In genomic region chr9:73081979-73082657, GRCh38 we compare ENCODE assay signal across 8 cellular contexts.
A peak's percentile ranks its signal among the peaks of the same experiment; 100 is the strongest.
DNase-seq lines count a peak whose midpoint lies in the region; ATAC-seq and TF ChIP-seq lines count a peak whose summit lies in the region.

No MANE protein-coding gene starts in this region.

- intact Hi-C loops in Right ventricle myocardium superior (cut with DNase I), result loop anchor here (5.0 kb wide), 1 partner anchor 225 kb away; no protein-coding TSS in a partner anchor
- intact Hi-C loops in Right ventricle myocardium inferior (cut with DNase I), result loop anchor here (5.0 kb wide), 1 partner anchor 225 kb away; no protein-coding TSS in a partner anchor

- no peaks in the 10 kb centered on the region for H3K9me3 Mint-ChIP-seq in nephron progenitor cell

- H3K4me1 ChIP-seq in Peyer's patch, result peaks cover 0 to 21% (median 0%) of the 10 kb centered on the region in 4 donors

- H3K27ac ChIP-seq in Peyer's patch, result no peak overlapping the region

- no peak overlapping the region for H3K27ac Mint-ChIP-seq in nephron progenitor cell

- H3K36me3 ChIP-seq in Peyer's patch, result no peaks in the 10 kb centered on the region

- no peak overlapping the region for H3K4me3 ChIP-seq in Peyer's patch
- no peak overlapping the region for H3K4me3 ChIP-seq in epithelial cell of esophagus (ENCODE audit: low read length)

- H3K36me3 Mint-ChIP-seq in nephron progenitor cell (ENCODE audit: low read depth), result no peaks in the 10 kb centered on the region

- peak in 5 of 6 experiments; percentile 3 to 74 (median 69) for TF ChIP-seq CTCF in Peyer's patch (IDR thresholded peaks at IDR 0.05)
- peak; percentile 86 for TF ChIP-seq CTCF in epithelial cell of esophagus (IDR thresholded peaks at IDR 0.05; ENCODE audit: insufficient read depth, low read depth, low read length, missing control alignments)
- peak; percentile 78 for TF ChIP-seq CTCF in nephron progenitor cell (IDR thresholded peaks at IDR 0.05)

- DNase-seq in Right ventricle myocardium superior (no peak), Right ventricle myocardium inferior (ENCODE audit: missing footprints) (no peak), HPDE6-E6E7 (ENCODE audit: extremely low spot score) (peak; percentile 29), Peyer's patch (no peak), epithelial cell of esophagus (ENCODE audit: low read depth) (peak; percentile 57), nephron progenitor cell (peak; percentile 17), T-helper 9 cell (no peak)
- no peak for DNase-seq in effector CD8-positive, alpha-beta T cell (lab: John Stamatoyannopoulos, UW)

- ATAC-seq in Right ventricle myocardium superior (ENCODE audit: poor library complexity) (peak; percentile 63), Right ventricle myocardium inferior (no peak)

- H3K4me3 Mint-ChIP-seq in nephron progenitor cell, result no peak overlapping the region

- H3K9me3 ChIP-seq in Peyer's patch, result no peaks in the 10 kb centered on the region

- no peak for TF ChIP-seq POLR2A in Peyer's patch (IDR thresholded peaks at IDR 0.05)

- H3K27me3 ChIP-seq in Peyer's patch, result no peaks in the 10 kb centered on the region

- H3K4me1 Mint-ChIP-seq in nephron progenitor cell, result peaks cover 18% of the 10 kb centered on the region

- H3K27me3 Mint-ChIP-seq in nephron progenitor cell (ENCODE audit: low read depth, poor library complexity), result no peaks in the 10 kb centered on the region

Comparison
In these comparisons a context has a peak if more than half of its experiments do, and no peak if none do; other contexts are left out.
1. DNase-seq: peak in HPDE6-E6E7 (single experiment), epithelial cell of esophagus (single experiment) and nephron progenitor cell (single experiment); none in Right ventricle myocardium superior (single experiment), Right ventricle myocardium inferior (single experiment), Peyer's patch (0 of 3), T-helper 9 cell (single experiment) and effector CD8-positive, alpha-beta T cell (single experiment).
2. Peak in every context shown above with its lines, with median percentiles within 50 percentile points of each other: CTCF ChIP-seq.